In the genomic region with DNA sequence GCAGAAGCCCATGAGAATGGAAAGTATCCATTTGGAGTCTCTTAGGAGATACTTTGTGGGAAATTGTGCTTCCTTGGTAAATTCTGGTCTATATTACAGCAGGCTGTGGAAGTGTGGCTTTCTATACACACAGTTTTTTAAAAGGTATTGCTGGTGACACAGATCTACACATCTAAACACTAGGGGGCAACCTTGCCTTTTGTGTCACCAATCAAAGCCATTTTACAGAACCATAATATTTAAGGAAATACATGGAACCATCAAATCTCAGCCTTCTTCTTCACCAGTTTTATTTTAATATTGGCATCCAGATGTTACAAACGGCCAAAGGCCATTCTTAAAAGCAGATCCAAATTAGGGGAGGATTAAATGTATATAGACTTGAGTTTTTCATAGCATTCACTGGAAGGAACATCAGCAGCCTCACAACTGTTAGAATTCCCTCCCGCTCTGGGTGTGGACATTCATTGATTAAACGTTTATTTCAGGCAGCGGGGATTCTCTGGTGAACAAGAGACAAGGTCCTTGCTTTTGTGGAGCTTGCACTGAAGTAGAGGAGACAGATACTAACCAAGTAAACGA, we compare ENCODE assay signal across 8 cellular contexts.
DNase-seq lines count a peak whose midpoint lies in the region; ATAC-seq and TF ChIP-seq lines count a peak whose summit lies in the region.

No MANE protein-coding gene starts in this region.

- no peaks in the 10 kb centered on the region for H3K27me3 ChIP-seq in WERI-Rb-1 (ENCODE audit: insufficient read depth, low read depth, severe bottlenecking)

- no peak for ATAC-seq in GM18867 (IDR thresholded peaks at IDR 0.05; ENCODE audit: unreplicated experiment)

- DNase-seq in DMS153 (lab: John Stamatoyannopoulos, UW) = peak; percentile 14
- DNase-seq in DMS153 treated with DMSO at 0.1 percent for 48 hours (lab: John Stamatoyannopoulos, UW; ENCODE audit: unreplicated experiment) = no peak
- peak; percentile 70 for DNase-seq in H4 (ENCODE audit: low spot score)
- peak; percentile 5 for DNase-seq in NCI-H2107 (lab: John Stamatoyannopoulos, UW)
- DNase-seq in WERI-Rb-1 = peak; percentile 20
- peak; percentile 73 for DNase-seq in fibroblast of mammary gland (ENCODE audit: low read depth)
- DNase-seq in non-pigmented ciliary epithelial cell (ENCODE audit: low read depth) = peak; percentile 47

- H3K36me3 ChIP-seq in WERI-Rb-1 = no peaks in the 10 kb centered on the region

- peak; percentile 62 for TF ChIP-seq CTCF in WERI-Rb-1 (IDR thresholded peaks at IDR 0.05; ENCODE audit: low read depth, low read length)
- TF ChIP-seq CTCF in fibroblast of mammary gland (conservative IDR thresholded peaks at IDR 0.05; ENCODE audit: control insufficient read depth, insufficient read depth, low read depth, low read length) = peak; percentile 81

- H3K9me3 ChIP-seq in WERI-Rb-1 (ENCODE audit: severe bottlenecking) = no peaks in the 10 kb centered on the region

- no peak overlapping the region for H3K27ac ChIP-seq in WERI-Rb-1

- no peak overlapping the region for H3K4me3 ChIP-seq in WERI-Rb-1 (ENCODE audit: low read depth, low read length)
- no peak overlapping the region for H3K4me3 ChIP-seq in fibroblast of mammary gland (ENCODE audit: control insufficient read depth, low read depth, low read length)
